ENCODE assay signal across 8 cellular contexts in genomic region chr12:40921563-40922163, GRCh38.
DNase-seq lines count a peak whose midpoint lies in the region; ATAC-seq and TF ChIP-seq lines count a peak whose summit lies in the region.

No MANE protein-coding gene starts in this region.

- H3K36me3 ChIP-seq in gastroesophageal sphincter = peaks cover 0 to 11% of the 10 kb centered on the region in 2 donors

- H3K4me1 ChIP-seq in gastroesophageal sphincter = no peaks in the 10 kb centered on the region

- H3K9me3 ChIP-seq in gastroesophageal sphincter = no peaks in the 10 kb centered on the region

- TF ChIP-seq CTCF in gastroesophageal sphincter (IDR thresholded peaks at IDR 0.05) = peak; percentile 61 to 72 (median 70)
- TF ChIP-seq CTCF in type B pancreatic cell (conservative IDR thresholded peaks at IDR 0.05) = peak; percentile 94

- peak; percentile 6 for DNase-seq in AG08396 (ENCODE audit: low spot score)
- DNase-seq in RPMI8226 = peak; percentile 9
- DNase-seq in type B pancreatic cell (ENCODE audit: extremely low spot score, unreplicated experiment) = no peak

- no peak overlapping the region for H3K27ac Mint-ChIP-seq in type B pancreatic cell

- 9 to 16% methylated on average over 2 of the region's 2 CpGs for WGBS in gastroesophageal sphincter (ENCODE audit: low coverage in 1 of 2), 2 donors

- no peaks in the 10 kb centered on the region for H3K27me3 ChIP-seq in gastroesophageal sphincter

- TF ChIP-seq POLR2A in gastroesophageal sphincter (IDR thresholded peaks at IDR 0.05) = no peak

- no peaks in the 10 kb centered on the region for H3K36me3 Mint-ChIP-seq in type B pancreatic cell

- H3K4me3 ChIP-seq in gastroesophageal sphincter = no peak overlapping the region

- H3K27me3 Mint-ChIP-seq in type B pancreatic cell = no peaks in the 10 kb centered on the region

- no peak for TF ChIP-seq EP300 in gastroesophageal sphincter (IDR thresholded peaks at IDR 0.05)

- ATAC-seq in GM18868 (IDR thresholded peaks at IDR 0.05; ENCODE audit: unreplicated experiment) = peak; percentile 52
- no peak for ATAC-seq in gastroesophageal sphincter
- no peak for ATAC-seq in HG02798 (IDR thresholded peaks at IDR 0.05; ENCODE audit: poor library complexity, unreplicated experiment)
- no peak for ATAC-seq in GM21360 (IDR thresholded peaks at IDR 0.05; ENCODE audit: unreplicated experiment)
- ATAC-seq in HG03159 (IDR thresholded peaks at IDR 0.05; ENCODE audit: unreplicated experiment) = no peak

- H3K4me3 Mint-ChIP-seq in type B pancreatic cell = no peak overlapping the region

- no peaks in the 10 kb centered on the region for H3K9me3 Mint-ChIP-seq in type B pancreatic cell

- no peaks in the 10 kb centered on the region for H3K4me1 Mint-ChIP-seq in type B pancreatic cell (ENCODE audit: unreplicated experiment)

- no peak overlapping the region for H3K27ac ChIP-seq in gastroesophageal sphincter
